1 cellular context compared by ENCODE assay signal in the genomic region with DNA sequence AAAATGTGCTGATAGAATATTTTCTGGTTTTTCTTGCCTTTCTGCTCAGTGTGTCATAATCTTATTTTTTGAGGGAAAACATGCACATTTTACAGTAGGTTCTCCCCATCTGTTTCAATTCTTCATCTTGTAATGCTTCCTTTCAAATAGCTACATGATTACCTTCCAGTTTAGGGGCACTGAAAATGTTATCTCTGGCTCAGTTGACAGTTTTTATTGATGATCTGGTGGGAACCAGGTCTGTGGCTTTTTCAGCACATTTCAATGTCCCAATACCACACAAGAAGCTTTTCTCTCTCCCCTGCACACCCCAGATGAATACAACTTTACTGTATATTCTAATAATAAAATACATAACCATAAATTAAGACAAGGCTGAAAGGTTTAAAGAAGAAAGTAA.
TF ChIP-seq lines count a peak whose summit lies in the region.

No MANE protein-coding gene starts in this region.

TF ChIP-seq in HepG2, 621 proteins besides CTCF, POLR2A, EP300 and RAD21:
- TF ChIP-seq DPF2 (CRISPR knock-in tag; IDR thresholded peaks at IDR 0.05; ENCODE audit: borderline replicate concordance, low read depth) (no peak), DDIT3 (CRISPR knock-in tag; IDR thresholded peaks at IDR 0.05) (no peak), KAT2B (IDR thresholded peaks at IDR 0.05; ENCODE audit: borderline replicate concordance, low read depth, low read length) (no peak), CBX2 (IDR thresholded peaks at IDR 0.05; ENCODE audit: low read depth, low read length) (no peak), CBX2 (CRISPR knock-in tag; IDR thresholded peaks at IDR 0.05; ENCODE audit: low read depth) (no peak), ZBTB4 (CRISPR knock-in tag; IDR thresholded peaks at IDR 0.05; ENCODE audit: borderline replicate concordance) (no peak), ZMAT5 (CRISPR knock-in tag; IDR thresholded peaks at IDR 0.05; ENCODE audit: borderline replicate concordance, low read depth) (no peak), ZNF543 (CRISPR knock-in tag; IDR thresholded peaks at IDR 0.05) (no peak), ZFP36L2 (CRISPR knock-in tag; IDR thresholded peaks at IDR 0.05) (no peak), MED13 (CRISPR knock-in tag; IDR thresholded peaks at IDR 0.05) (no peak), ZC3H4 (CRISPR knock-in tag; IDR thresholded peaks at IDR 0.05; ENCODE audit: borderline replicate concordance) (no peak), ZNF350 (CRISPR knock-in tag; IDR thresholded peaks at IDR 0.05; ENCODE audit: borderline replicate concordance, low read depth) (no peak), ZNF607 (CRISPR knock-in tag; IDR thresholded peaks at IDR 0.05; ENCODE audit: borderline replicate concordance) (no peak), RFX1 (IDR thresholded peaks at IDR 0.05) (no peak)
- TF ChIP-seq, protein P1, sequence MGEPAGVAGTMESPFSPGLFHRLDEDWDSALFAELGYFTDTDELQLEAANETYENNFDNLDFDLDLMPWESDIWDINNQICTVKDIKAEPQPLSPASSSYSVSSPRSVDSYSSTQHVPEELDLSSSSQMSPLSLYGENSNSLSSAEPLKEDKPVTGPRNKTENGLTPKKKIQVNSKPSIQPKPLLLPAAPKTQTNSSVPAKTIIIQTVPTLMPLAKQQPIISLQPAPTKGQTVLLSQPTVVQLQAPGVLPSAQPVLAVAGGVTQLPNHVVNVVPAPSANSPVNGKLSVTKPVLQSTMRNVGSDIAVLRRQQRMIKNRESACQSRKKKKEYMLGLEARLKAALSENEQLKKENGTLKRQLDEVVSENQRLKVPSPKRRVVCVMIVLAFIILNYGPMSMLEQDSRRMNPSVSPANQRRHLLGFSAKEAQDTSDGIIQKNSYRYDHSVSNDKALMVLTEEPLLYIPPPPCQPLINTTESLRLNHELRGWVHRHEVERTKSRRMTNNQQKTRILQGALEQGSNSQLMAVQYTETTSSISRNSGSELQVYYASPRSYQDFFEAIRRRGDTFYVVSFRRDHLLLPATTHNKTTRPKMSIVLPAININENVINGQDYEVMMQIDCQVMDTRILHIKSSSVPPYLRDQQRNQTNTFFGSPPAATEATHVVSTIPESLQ (CRISPR knock-in tag; conservative IDR thresholded peaks at IDR 0.05) = no peak
